3 cellular contexts compared by ENCODE assay signal in genomic region chr1:59837857-59838256, GRCh38. TPM values are rescaled to one million over a fixed set of nuclear protein-coding genes. Genes with fewer than 3 reads are reported as not detected.
"Had no signal": no experiment of that assay in that cellular context is flagged by ENCODE, and none has a peak within 500 bp of the region (broad histone marks: within the 10 kb centered on the region; RNA-seq: fewer than 3 reads in every experiment).

No MANE protein-coding gene starts in this region.

RNA-seq across cellular contexts. Expression of gene HOOK1, which starts 23.1 kb away (rescaled TPM):
- total RNA-seq: lung microvascular endothelial cell, mesenteric fat pad, myocyte had no signal
